Comparison of ENCODE assay signal across 8 cellular contexts in genomic region chr10:45971019-45971418, GRCh38. TPM values are rescaled to one million over a fixed set of nuclear protein-coding genes. Genes with fewer than 3 reads are reported as not detected.
A peak's percentile ranks its signal among the peaks of the same experiment; 100 is the strongest.
DNase-seq lines count a peak whose midpoint lies in the region; ATAC-seq, FAIRE-seq and TF ChIP-seq lines count a peak whose summit lies in the region.
"Not testable (repeated sequence)": the region's sequence is repeated elsewhere in the genome, so short reads cannot be mapped to it uniquely, and the experiment has no call there.

No MANE protein-coding gene starts in this region.

- H3K79me2 ChIP-seq in keratinocyte (ENCODE audit: control insufficient read depth, insufficient read depth, low read length), result peaks cover 77% of the 10 kb centered on the region

- dilution Hi-C loops in IMR-90 (cut with HindIII; ENCODE audit: low sequenced_read_pairs, unreplicated experiment); keratinocyte (cut with MboI; ENCODE audit: extremely low pct_ligation_motif_present, low sequenced_read_pairs): not testable (repeated sequence)

- peaks cover 13% of the 10 kb centered on the region for H3K36me3 Mint-ChIP-seq in CD8-positive, alpha-beta T cell
- not testable (repeated sequence) for H3K36me3 Mint-ChIP-seq in T-cell; osteocyte (ENCODE audit: unreplicated experiment)
- H3K36me3 Mint-ChIP-seq in activated naive CD8-positive, alpha-beta T cell treated with anti-CD3 and anti-CD28 coated beads for 36 hours, result peaks cover 18% of the 10 kb centered on the region
- H3K36me3 Mint-ChIP-seq in endodermal cell (ENCODE audit: low read depth), result peaks cover 14% of the 10 kb centered on the region

- H3K4me3 ChIP-seq in CD8-positive, alpha-beta T cell (ENCODE audit: low read depth, low read length), result peak overlapping the region; percentile 80
- H3K4me3 ChIP-seq in IMR-90 (ENCODE audit: insufficient read depth, low read depth, low read length) (peak overlapping the region; percentile 88; the same call in 1 of the 2 replicates), endodermal cell (ENCODE audit: low read length) (peak overlapping the region; percentile 88), keratinocyte (ENCODE audit: control insufficient read depth in 2 of 3, extremely low read depth in 1 of 3, insufficient read depth in 2 of 3, low read depth in 1 of 3, low read length in 3 of 3) (peak overlapping the region; percentile 66 to 80 (median 77)), thoracic aorta (peak overlapping the region; percentile 84)

- not testable (repeated sequence) for H4K5ac ChIP-seq in IMR-90 (ENCODE audit: low read depth, low read length)

- not testable (repeated sequence) for BruUV-seq in IMR-90 (replicated peaks; lab: Mats Ljungman, UMichigan)

- H3K27me3 ChIP-seq in CD8-positive, alpha-beta T cell (ENCODE audit: insufficient read depth, low read length); IMR-90 (ENCODE audit: control insufficient read depth, insufficient read depth, low read length); endodermal cell (ENCODE audit: control insufficient read depth, insufficient read depth, low read length, poor library complexity, severe bottlenecking); keratinocyte (ENCODE audit: control insufficient read depth, extremely low read depth, insufficient read depth, low read length); thoracic aorta (replicated peaks; ENCODE audit: insufficient read depth): not testable (repeated sequence)

- H3K4me3 Mint-ChIP-seq in CD8-positive, alpha-beta T cell, result peak overlapping the region; percentile 99
- H3K4me3 Mint-ChIP-seq in T-cell (peak overlapping the region; percentile 99 to 100 (median 99)), endodermal cell (peak overlapping the region; percentile 99), osteocyte (ENCODE audit: unreplicated experiment) (peak overlapping the region; percentile 99)
- peak overlapping the region; percentile 99 for H3K4me3 Mint-ChIP-seq in activated naive CD8-positive, alpha-beta T cell treated with anti-CD3 and anti-CD28 coated beads for 36 hours

- not testable (repeated sequence) for H3K9me3 Mint-ChIP-seq in CD8-positive, alpha-beta T cell; T-cell; activated naive CD8-positive, alpha-beta T cell treated with anti-CD3 and anti-CD28 coated beads for 36 hours; endodermal cell; osteocyte (ENCODE audit: unreplicated experiment)

- H3K56ac ChIP-seq in IMR-90 (ENCODE audit: extremely low read depth, insufficient read depth, low read length), result not testable (repeated sequence)

- not testable (repeated sequence) for H4K91ac ChIP-seq in IMR-90 (ENCODE audit: insufficient read depth, low read depth, low read length)

- not testable (repeated sequence) for FAIRE-seq in keratinocyte (lab: Jason Lieb, UNC)

- H3K18ac ChIP-seq in IMR-90 (ENCODE audit: low read depth, low read length), result not testable (repeated sequence)

- H3K27me3 Mint-ChIP-seq in CD8-positive, alpha-beta T cell (ENCODE audit: low read depth); T-cell; activated naive CD8-positive, alpha-beta T cell treated with anti-CD3 and anti-CD28 coated beads for 36 hours; endodermal cell (ENCODE audit: insufficient read depth); osteocyte (ENCODE audit: unreplicated experiment): not testable (repeated sequence)

- not testable (repeated sequence) for H2BK5ac ChIP-seq in IMR-90 (ENCODE audit: low read depth, low read length, poor library complexity, severe bottlenecking)

- not testable (repeated sequence) for ATAC-seq in CD8-positive, alpha-beta T cell; IMR-90 (ENCODE audit: low read depth); T-cell (replicated peaks in 1 of 4); thoracic aorta (ENCODE audit: insufficient number of reproducible peaks, low FRiP score, low read depth)

- H2BK15ac ChIP-seq in IMR-90 (ENCODE audit: low read depth, low read length), result not testable (repeated sequence)

- H2AK9ac ChIP-seq in IMR-90 (replicated peaks; ENCODE audit: low read depth, low read length, poor library complexity), result not testable (repeated sequence)

- H2AFZ ChIP-seq in IMR-90 (replicated peaks; ENCODE audit: low read length, poor library complexity); keratinocyte (ENCODE audit: control insufficient read depth, low read length): not testable (repeated sequence)

- H3K14ac ChIP-seq in IMR-90 (replicated peaks; ENCODE audit: low read depth, low read length), result not testable (repeated sequence)

- not testable (repeated sequence) for TF ChIP-seq RAD21 in IMR-90 (IDR thresholded peaks at IDR 0.05; ENCODE audit: low read length)

- in situ Hi-C loops in IMR-90 (cut with MboI; ENCODE audit: low sequenced_read_pairs), result not testable (repeated sequence)

- H3K4me2 ChIP-seq in IMR-90 (ENCODE audit: low read depth, low read length), result peak overlapping the region; percentile 83
- H3K4me2 ChIP-seq in keratinocyte (ENCODE audit: control insufficient read depth, extremely low read depth, insufficient read depth, low read depth, low read length), result peak overlapping the region; percentile 78

- H3K27ac ChIP-seq in CD8-positive, alpha-beta T cell (ENCODE audit: low read depth, low read length); IMR-90 (ENCODE audit: insufficient read depth, low read length); endodermal cell (ENCODE audit: low read depth, low read length); thoracic aorta: not testable (repeated sequence)
- peak overlapping the region; percentile 83 for H3K27ac ChIP-seq in keratinocyte (ENCODE audit: control insufficient read depth, insufficient read depth, low read length)

- not testable (repeated sequence) for H4K20me1 ChIP-seq in IMR-90 (ENCODE audit: insufficient read depth, low read length); keratinocyte (ENCODE audit: control insufficient read depth, extremely low read depth, insufficient read depth, low read length)

- H3K4me1 Mint-ChIP-seq in CD8-positive, alpha-beta T cell (ENCODE audit: low read depth), result peaks cover 58% of the 10 kb centered on the region
- H3K4me1 Mint-ChIP-seq in T-cell, result peaks cover 53 to 61% (median 61%) of the 10 kb centered on the region in 3 donors
- H3K4me1 Mint-ChIP-seq in activated naive CD8-positive, alpha-beta T cell treated with anti-CD3 and anti-CD28 coated beads for 36 hours, result peaks cover 31% of the 10 kb centered on the region
- peaks cover 31% of the 10 kb centered on the region for H3K4me1 Mint-ChIP-seq in endodermal cell
- H3K4me1 Mint-ChIP-seq in osteocyte (ENCODE audit: unreplicated experiment), result peaks cover 34% of the 10 kb centered on the region

- H2BK120ac ChIP-seq in IMR-90 (ENCODE audit: low read depth, low read length), result not testable (repeated sequence)

- not testable (repeated sequence) for H2BK20ac ChIP-seq in IMR-90 (ENCODE audit: low read depth, low read length)

- CTCF ChIA-PET in CD8-positive, alpha-beta T cell (lab: Charles Lee); IMR-90 (lab: Yijun Ruan, JAX): not testable (repeated sequence)
- CTCF ChIA-PET in T-cell (lab: Charles Lee), result interaction anchor here in 1 of 2 donors (0.5 kb wide), 1 partner anchor 998 kb away, joined by 3 read pairs; no protein-coding TSS in a partner anchor

- not testable (repeated sequence) for H3K23ac ChIP-seq in IMR-90 (ENCODE audit: low read depth, low read length)

- not testable (repeated sequence) for DNase-seq in CD8-positive, alpha-beta T cell; IMR-90; T-cell; activated naive CD8-positive, alpha-beta T cell treated with anti-CD3 and anti-CD28 coated beads for 36 hours; endodermal cell; keratinocyte (ENCODE audit: low read depth, low spot score); osteocyte (ENCODE audit: extremely low spot score, unreplicated experiment); thoracic aorta (ENCODE audit: low spot score)

- not testable (repeated sequence) for H3K9me1 ChIP-seq in IMR-90 (ENCODE audit: insufficient read depth, low read length); keratinocyte (ENCODE audit: control insufficient read depth, extremely low read depth, insufficient read depth, low read length)

- no CpG with 5 or more reads among the region's 14 CpGs for WGBS in IMR-90 (ENCODE audit: extremely low coverage in 2 of 2, insufficient read length in 1 of 2), 2 experiments
- 64 to 84% methylated on average over 8 to 14 of the region's 14 CpGs for WGBS in endodermal cell (ENCODE audit: insufficient coverage in 1 of 2, insufficient read length in 1 of 2), 2 experiments

- not testable (repeated sequence) for H3K27ac Mint-ChIP-seq in CD8-positive, alpha-beta T cell; T-cell; activated naive CD8-positive, alpha-beta T cell treated with anti-CD3 and anti-CD28 coated beads for 36 hours; osteocyte (ENCODE audit: unreplicated experiment)
- H3K27ac Mint-ChIP-seq in endodermal cell, result peak overlapping the region; percentile 55

- TF ChIP-seq CTCF in CD8-positive, alpha-beta T cell (IDR thresholded peaks at IDR 0.05); IMR-90 (conservative IDR thresholded peaks at IDR 0.05; ENCODE audit: low read depth, low read length); endodermal cell (conservative IDR thresholded peaks at IDR 0.05); keratinocyte (optimal IDR thresholded peaks at IDR 0.05 in 1 of 3, IDR thresholded peaks at IDR 0.05 in 1 of 3, conservative IDR thresholded peaks at IDR 0.05 in 1 of 3; ENCODE audit: extremely low read depth in 1 of 3, insufficient read depth in 2 of 3, low read length in 3 of 3); osteocyte (IDR thresholded peaks at IDR 0.05); thoracic aorta (IDR thresholded peaks at IDR 0.05): not testable (repeated sequence)

- peaks cover 24% of the 10 kb centered on the region for H3K4me1 ChIP-seq in CD8-positive, alpha-beta T cell (ENCODE audit: insufficient read depth, low read length)
- H3K4me1 ChIP-seq in IMR-90 (ENCODE audit: control insufficient read depth, insufficient read depth, low read length); endodermal cell (ENCODE audit: control insufficient read depth, insufficient read depth, low read length); keratinocyte (ENCODE audit: control insufficient read depth, extremely low read depth, insufficient read depth, low read length): not testable (repeated sequence)
- peaks cover 18 to 19% of the 10 kb centered on the region in 2 donors for H3K4me1 ChIP-seq in thoracic aorta (ENCODE audit: control insufficient read depth in 1 of 2, low read depth in 2 of 2)

- peaks cover 0 to 12% of the 10 kb centered on the region in 2 experiments; a peak in 2 of 4 replicates for H3K79me1 ChIP-seq in IMR-90 (ENCODE audit: low read depth in 1 of 2, low read length in 2 of 2)

- not testable (repeated sequence) for H3K36me3 ChIP-seq in CD8-positive, alpha-beta T cell (ENCODE audit: insufficient read depth, low read length); IMR-90 (ENCODE audit: control insufficient read depth, insufficient read depth, low read length); endodermal cell (ENCODE audit: control insufficient read depth, insufficient read depth, low read length); keratinocyte (ENCODE audit: control insufficient read depth in 2 of 2, extremely low read depth in 1 of 2, insufficient read depth in 2 of 2, low read length in 2 of 2); thoracic aorta

- POLR2A ChIA-PET in CD8-positive, alpha-beta T cell (lab: Charles Lee); IMR-90 (lab: Charles Lee; ENCODE audit: unreplicated experiment); T-cell (lab: Charles Lee): not testable (repeated sequence)

- H3K4ac ChIP-seq in IMR-90 (ENCODE audit: low read depth, low read length), result not testable (repeated sequence)

- intact Hi-C loops in CD8-positive, alpha-beta T cell (cut with DNase I, micrococcal nuclease), result loop anchor here in 1 of 2 experiments (5.0 kb wide), 1 partner anchor 61 kb away; the partner anchor contains the start of gene NCOA4
- intact Hi-C loops in IMR-90 (cut with micrococcal nuclease), result not testable (repeated sequence)

- H2AK5ac ChIP-seq in IMR-90 (ENCODE audit: low read depth, low read length), result not testable (repeated sequence)

- H3K9me3 ChIP-seq in CD8-positive, alpha-beta T cell (ENCODE audit: low read length); IMR-90 (ENCODE audit: control insufficient read depth, insufficient read depth, low read length); endodermal cell (ENCODE audit: control insufficient read depth, low read length); keratinocyte (ENCODE audit: control insufficient read depth, low read depth, low read length); thoracic aorta: not testable (repeated sequence)

- not testable (repeated sequence) for H4K8ac ChIP-seq in IMR-90 (ENCODE audit: low read depth in 2 of 2, low read length in 2 of 2)

- not testable (repeated sequence) for TF ChIP-seq POLR2A in IMR-90 (IDR thresholded peaks at IDR 0.05; ENCODE audit: low read depth, low read length)

- not testable (repeated sequence) for H3K9ac ChIP-seq in IMR-90 (ENCODE audit: low read depth, low read length)
- peak overlapping the region; percentile 89 for H3K9ac ChIP-seq in endodermal cell (ENCODE audit: extremely low read depth, low read length, poor library complexity, severe bottlenecking)
- H3K9ac ChIP-seq in keratinocyte (ENCODE audit: control insufficient read depth, extremely low read depth, insufficient read depth, low read length), result peak overlapping the region; percentile 87

RNA-seq across cellular contexts. Expression of gene TIMM23, which starts 1.3 kb away (rescaled TPM):
- 10 to 100 TPM; 46.5 to 46.8 TPM for total RNA-seq in CD8-positive, alpha-beta T cell
- total RNA-seq in IMR-90 (2012; rRNA removed) (86.2 and 117 TPM in 2 replicates), T-cell (10 to 100 TPM; 24.5 to 27.0 (median 24.8) TPM), endodermal cell (10 to 100 TPM; 86.3 to 88.5 TPM), osteocyte (61.1 and 64.0 TPM in 2 replicates), thoracic aorta (10 to 100 TPM; 37.9 to 51.5 TPM)
- polyA plus RNA-seq in IMR-90 (2012; rRNA removed) (74.4 and 82.4 TPM in 2 replicates), keratinocyte (115 to 172 TPM (median 122 TPM) in 3 replicates)
- 29.6 and 49.6 TPM in 2 replicates for polyA plus RNA-seq in IMR-90 (2012; cell fraction: cytosol; rRNA removed)
- 7.6 and 36.7 TPM in 2 replicates for polyA plus RNA-seq in IMR-90 (2012; cell fraction: nucleus; rRNA removed; ENCODE audit: low replicate concordance)
- 100 to 1,000 TPM; 115 to 117 TPM for total RNA-seq in activated naive CD8-positive, alpha-beta T cell treated with anti-CD3 and anti-CD28 coated beads for 36 hours
- polyA plus RNA-seq in endodermal cell (2013, experiment 1 of 2), result 77.8 TPM
- 68.3 TPM for polyA plus RNA-seq in endodermal cell (2013, experiment 2 of 2)
- 30.3 TPM for polyA plus RNA-seq in keratinocyte (2011; ENCODE audit: low read depth)
- polyA plus RNA-seq in keratinocyte (2011; cell fraction: cytosol; rRNA removed), result 115 and 195 TPM in 2 replicates
- polyA plus RNA-seq in keratinocyte (2011; cell fraction: nucleus; rRNA removed), result 80.4 and 103 TPM in 2 replicates
- polyA plus RNA-seq in keratinocyte (2012; ENCODE audit: low replicate concordance), result 56.4 and 108 TPM in 2 replicates
- 38.4 to 109 TPM (median 56.7 TPM) in 3 replicates for polyA minus RNA-seq in keratinocyte
- 71.4 TPM for polyA minus RNA-seq in keratinocyte (2011; cell fraction: cytosol; rRNA and poly(A)+ RNA removed)
- 21.0 and 35.5 TPM in 2 replicates for polyA minus RNA-seq in keratinocyte (2011; cell fraction: nucleus; rRNA and poly(A)+ RNA removed)

RNA-seq across cellular contexts. Expression of gene NCOA4, which starts 59.4 kb away (rescaled TPM):
- total RNA-seq in CD8-positive, alpha-beta T cell, result 10 to 100 TPM; 47.4 to 51.5 TPM
- 188 and 202 TPM in 2 replicates for total RNA-seq in IMR-90 (2012; rRNA removed)
- 55.6 and 62.2 TPM in 2 replicates for polyA plus RNA-seq in IMR-90 (2012; rRNA removed)
- 15.8 and 24.1 TPM in 2 replicates for polyA plus RNA-seq in IMR-90 (2012; cell fraction: cytosol; rRNA removed)
- polyA plus RNA-seq in IMR-90 (2012; cell fraction: nucleus; rRNA removed; ENCODE audit: low replicate concordance), result 6.4 and 33.7 TPM in 2 replicates
- 10 to 100 TPM; 60.1 to 86.8 (median 75.3) TPM for total RNA-seq in T-cell
- total RNA-seq in activated naive CD8-positive, alpha-beta T cell treated with anti-CD3 and anti-CD28 coated beads for 36 hours, result 100 to 1,000 TPM; 109 to 111 TPM
- total RNA-seq in endodermal cell, result 100 to 1,000 TPM; 157 to 200 TPM
- 83.1 TPM for polyA plus RNA-seq in endodermal cell (2013, experiment 1 of 2)
- 79.4 TPM for polyA plus RNA-seq in endodermal cell (2013, experiment 2 of 2)
- 134 to 179 TPM (median 165 TPM) in 3 replicates for polyA plus RNA-seq in keratinocyte
- polyA plus RNA-seq in keratinocyte (2011; ENCODE audit: low read depth), result 44.5 TPM
- polyA plus RNA-seq in keratinocyte (2011; cell fraction: cytosol; rRNA removed), result 92.9 and 182 TPM in 2 replicates
- 99.9 and 129 TPM in 2 replicates for polyA plus RNA-seq in keratinocyte (2011; cell fraction: nucleus; rRNA removed)
- 75.6 and 93.8 TPM in 2 replicates for polyA plus RNA-seq in keratinocyte (2012; ENCODE audit: low replicate concordance)
- 140 to 198 TPM (median 191 TPM) in 3 replicates for polyA minus RNA-seq in keratinocyte
- polyA minus RNA-seq in keratinocyte (2011; cell fraction: cytosol; rRNA and poly(A)+ RNA removed), result 126 TPM
- polyA minus RNA-seq in keratinocyte (2011; cell fraction: nucleus; rRNA and poly(A)+ RNA removed), result 77.2 and 126 TPM in 2 replicates
- total RNA-seq in osteocyte, result 106 and 109 TPM in 2 replicates
- 100 to 1,000 TPM; 101 to 111 TPM for total RNA-seq in thoracic aorta
